8 cellular contexts compared by ENCODE assay signal in the genomic region with DNA sequence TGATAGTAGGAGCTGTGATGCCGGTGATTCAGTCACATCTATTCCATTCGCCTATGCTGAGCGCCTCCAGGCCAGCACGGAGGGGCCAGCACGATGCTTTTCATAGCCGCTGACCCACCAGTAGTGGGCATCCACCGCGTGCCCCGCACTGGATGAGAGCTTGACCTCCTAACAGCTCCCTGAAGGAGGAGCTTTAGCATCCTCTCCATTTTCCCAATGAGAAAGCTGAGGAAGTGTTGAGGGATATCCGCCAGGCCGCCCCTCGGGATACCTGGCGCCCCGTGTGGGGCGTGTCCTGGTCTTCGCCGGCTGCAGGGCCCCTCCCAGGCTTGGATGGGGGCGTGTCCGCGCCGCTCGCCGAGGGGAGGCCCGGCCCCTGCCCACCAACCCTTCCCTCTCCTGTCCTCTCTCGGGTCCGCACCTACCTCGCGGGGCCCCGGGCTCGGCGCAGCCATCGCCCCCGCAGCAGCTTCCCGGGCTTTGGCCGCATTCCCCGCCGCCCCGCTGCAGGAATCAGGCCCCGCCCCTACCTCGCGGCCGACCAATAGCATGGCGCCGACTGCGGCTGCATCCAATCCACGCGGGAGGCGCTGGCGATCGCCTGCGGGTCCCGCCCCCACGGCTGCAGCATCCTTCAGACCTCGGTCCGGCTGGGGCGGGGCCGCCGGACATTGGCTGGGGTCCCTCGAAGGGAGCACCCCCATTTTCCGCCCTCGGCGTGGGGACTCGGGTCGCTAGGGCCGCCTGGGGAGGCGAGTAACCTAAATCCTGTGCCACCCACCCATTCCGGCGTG. TPM values are rescaled to one million over a fixed set of nuclear protein-coding genes. Genes with fewer than 3 reads are reported as not detected.
DNase-seq lines count a peak whose midpoint lies in the region; ATAC-seq, FAIRE-seq and TF ChIP-seq lines count a peak whose summit lies in the region.

TSS of gene PIP5KL1 (minus strand) at position 480 of the 794 bp plus-strand sequence. CDS start at position 455, 25 bp downstream.

- DNase-seq in AG08395 (ENCODE audit: low spot score): peak; percentile 98
- DNase-seq in NCI-H345 treated with DMSO at 0.1 percent for 48 hours (lab: John Stamatoyannopoulos, UW; ENCODE audit: unreplicated experiment): peak; percentile 58
- peak; percentile 67 for DNase-seq in activated CD4-positive, alpha-beta T cell treated with anti-CD3 and anti-CD28 coated beads, Interleukin-2, amount 50 U/mL, for 1 hour
- DNase-seq in dermis microvascular lymphatic vessel endothelial cell (ENCODE audit: low read depth in 2 of 2): peak; percentile 44 to 86
- peak; percentile 67 for DNase-seq in HepG2 (ENCODE audit: low spot score)
- DNase-seq in stimulated activated CD4-positive, alpha-beta T cell treated with anti-CD3 and anti-CD28 coated beads, Interleukin-2, amount 100 ng/mL, for 48 hours: peak; percentile 69

- in situ Hi-C loops in HepG2 (cut with HindIII; ENCODE audit: extremely low pct_ligation_motif_present, low pct_unique_long_range_greater_than_20kb): no loop called here

- CTCF ChIA-PET in HepG2 (lab: Yijun Ruan, JAX; ENCODE audit: low intra/inter-chr PET ratio, low total read pairs): no interaction called here

- no peaks in the 10 kb centered on the region for H3K9me3 ChIP-seq in HepG2 (ENCODE audit: low read length)

- ATAC-seq in GM18520 (IDR thresholded peaks at IDR 0.05; ENCODE audit: unreplicated experiment) (peak; percentile 82), HG02981 (IDR thresholded peaks at IDR 0.05; ENCODE audit: unreplicated experiment) (peak; percentile 77), HepG2 (peak; percentile 80)

- WGBS in HepG2 (ENCODE audit: low lambda C conversion rate): 4% methylated on average over 9 of the region's 68 CpGs

- no peaks in the 10 kb centered on the region for H4K20me1 ChIP-seq in HepG2 (ENCODE audit: insufficient read depth, low read length)

- no peak; the same call in 1 of the 2 replicates for TF ChIP-seq CTCF in HepG2 (CRISPR knock-in tag; IDR thresholded peaks at IDR 0.05)

- intact Hi-C loops in HepG2 (cut with micrococcal nuclease; ENCODE audit: unreplicated experiment): no loop called here

- peak within 1 kb of the TSS; percentile 31 for H3K27ac ChIP-seq in HepG2 (ENCODE audit: extremely low read length, insufficient read depth, low read length)

- no TSS peak for BruUV-seq in HepG2 (replicated peaks; lab: Mats Ljungman, UMichigan)

- H3K79me2 ChIP-seq in HepG2 (ENCODE audit: insufficient read depth, low read length): peaks cover under 1% of the 10 kb centered on the region

- peak; percentile 16; the same call in 1 of the 2 replicates for TF ChIP-seq RAD21 in HepG2 (CRISPR knock-in tag; IDR thresholded peaks at IDR 0.05)

- TF ChIP-seq EP300 in HepG2 (IDR thresholded peaks at IDR 0.05; ENCODE audit: low read depth in 2 of 2, low read length in 2 of 2): no peak
- no peak for TF ChIP-seq EP300 in HepG2 (CRISPR knock-in tag; IDR thresholded peaks at IDR 0.05; ENCODE audit: borderline replicate concordance)

- no peak for TF ChIP-seq POLR2A in HepG2 (IDR thresholded peaks at IDR 0.05; ENCODE audit: insufficient read depth in 1 of 2, low read depth in 2 of 2, low read length in 2 of 2)

- peaks cover 49% of the 10 kb centered on the region for H3K4me1 ChIP-seq in HepG2 (ENCODE audit: insufficient read depth, low read length)

- H3K4me3 ChIP-seq in HepG2 (replicated peaks in 1 of 3; ENCODE audit: insufficient read depth in 1 of 3, low read depth in 2 of 3, low read length in 3 of 3): peak within 1 kb of the TSS; percentile 32 to 73 (median 64); a peak in 5 of 6 replicates

- POLR2A ChIA-PET in HepG2 (lab: Yijun Ruan, JAX): interaction anchor here (1.1 to 1.3 kb wide), 2 partner anchors 14 to 22 kb away, joined by 3 read pairs; partner anchors contain the start of gene ST6GALNAC4

- peaks cover 0 to 2% of the 10 kb centered on the region in 2 experiments; a peak in 1 of 5 replicates for H3K36me3 ChIP-seq in HepG2 (replicated peaks in 1 of 2; ENCODE audit: control insufficient read depth in 1 of 2, insufficient read depth in 2 of 2, low read length in 2 of 2)

- H3K9ac ChIP-seq in HepG2 (ENCODE audit: insufficient read depth, low read depth, low read length): no peak within 1 kb of the TSS

- no peak within 1 kb of the TSS for H2AFZ ChIP-seq in HepG2 (ENCODE audit: low read length)

- peak within 1 kb of the TSS; percentile 66 for H3K4me2 ChIP-seq in HepG2 (ENCODE audit: low read depth, low read length)

- FAIRE-seq in HepG2 (lab: Jason Lieb, UNC): no peak

- peaks cover 0 to 33% of the 10 kb centered on the region in 2 experiments for H3K27me3 ChIP-seq in HepG2 (ENCODE audit: control insufficient read depth in 1 of 2, insufficient read depth in 2 of 2, low read length in 2 of 2)

TF ChIP-seq in HepG2, 621 proteins besides CTCF, POLR2A, EP300 and RAD21 (continues in another document):
- TF ChIP-seq MTA1 (CRISPR knock-in tag; IDR thresholded peaks at IDR 0.05; ENCODE audit: borderline replicate concordance): no peak
- TF ChIP-seq TBX2 (CRISPR knock-in tag; IDR thresholded peaks at IDR 0.05; ENCODE audit: borderline replicate concordance): 0 out of 2 replicates have a peak, but pooled peaks have one; percentile 43
- no peak; the same call in 1 of the 2 replicates for TF ChIP-seq ZNF614 (CRISPR knock-in tag; IDR thresholded peaks at IDR 0.05; ENCODE audit: borderline replicate concordance)
- TF ChIP-seq FOXO4 (CRISPR knock-in tag; conservative IDR thresholded peaks at IDR 0.05): 0 out of 2 replicates have a peak, but pooled peaks have one; percentile 53
- TF ChIP-seq SMAD3 (CRISPR knock-in tag; IDR thresholded peaks at IDR 0.05): no peak
- TF ChIP-seq ZNF720 (CRISPR knock-in tag; IDR thresholded peaks at IDR 0.05): no peak
- TF ChIP-seq LCORL (IDR thresholded peaks at IDR 0.05): no peak
- 0 out of 2 replicates have a peak, but pooled peaks have one; percentile 32 for TF ChIP-seq LCORL (CRISPR knock-in tag; IDR thresholded peaks at IDR 0.05)
- TF ChIP-seq ZSCAN21 (CRISPR knock-in tag; IDR thresholded peaks at IDR 0.05; ENCODE audit: borderline replicate concordance): no peak
- no peak for TF ChIP-seq TGIF2 (CRISPR knock-in tag; IDR thresholded peaks at IDR 0.05)
- no peak for TF ChIP-seq FLYWCH1 (CRISPR knock-in tag; IDR thresholded peaks at IDR 0.05)
- no peak for TF ChIP-seq TEF (CRISPR knock-in tag; IDR thresholded peaks at IDR 0.05)
- TF ChIP-seq ELK4 (CRISPR knock-in tag; IDR thresholded peaks at IDR 0.05; ENCODE audit: borderline replicate concordance): no peak

RNA-seq across cellular contexts. Expression of gene PIP5KL1, which starts in this region (rescaled TPM):
- 0.39 and 1.0 TPM in 2 replicates for total RNA-seq in dermis microvascular lymphatic vessel endothelial cell
- total RNA-seq in HepG2 (2016; rRNA removed; fragmentation: Illumina TruSeq; extraction: Trizol): 0.20 TPM in 1 of 2 replicates, not detected in the other
- total RNA-seq in HepG2 (2016; cell fraction: cytosol; rRNA removed; fragmentation: Illumina TruSeq; extraction: Trizol; ENCODE audit: low read depth): 0.51 TPM in 1 of 2 replicates, not detected in the other
- total RNA-seq in HepG2 (2016; cell fraction: insoluble cytoplasmic fraction; rRNA removed; fragmentation: Illumina TruSeq; extraction: Trizol): 0.15 TPM in 1 of 2 replicates, not detected in the other
- total RNA-seq in HepG2 (2016; cell fraction: membrane; rRNA removed; fragmentation: Illumina TruSeq; extraction: Trizol): not detected in 2 replicates
- 0.56 TPM in 1 of 2 replicates, not detected in the other for total RNA-seq in HepG2 (2016; cell fraction: nucleus; rRNA removed; fragmentation: Illumina TruSeq; extraction: Trizol)
- polyA plus RNA-seq in HepG2 (2011; rRNA removed): 0.44 and 0.49 TPM in 2 replicates
- 0.17 and 0.32 TPM in 2 replicates for polyA plus RNA-seq in HepG2 (2011; cell fraction: cytosol; rRNA removed)
- 5.3 and 9.9 TPM in 2 replicates for polyA plus RNA-seq in HepG2 (2011; cell fraction: nucleus; rRNA removed)
- 0.32 and 0.67 TPM in 2 replicates for polyA plus RNA-seq in HepG2 (2012)
- 0.24 TPM in 1 of 2 replicates, not detected in the other for polyA plus RNA-seq in HepG2 (2016; cell fraction: cytosol; fragmentation: Illumina TruSeq; extraction: Trizol; ENCODE audit: low read depth)
- not detected in 2 replicates for polyA plus RNA-seq in HepG2 (2016; cell fraction: insoluble cytoplasmic fraction; fragmentation: Illumina TruSeq; extraction: Trizol; ENCODE audit: low read depth)
- not detected in 2 replicates for polyA plus RNA-seq in HepG2 (2016; cell fraction: membrane; fragmentation: Illumina TruSeq; extraction: Trizol; ENCODE audit: low read depth)
- 1.1 TPM in 1 of 2 replicates, not detected in the other for polyA plus RNA-seq in HepG2 (2016; cell fraction: nucleus; fragmentation: Illumina TruSeq; extraction: Trizol; ENCODE audit: insufficient read depth, low read depth)
- polyA minus RNA-seq in HepG2 (2011; rRNA and poly(A)+ RNA removed; ENCODE audit: low replicate concordance): 0.72 and 1.4 TPM in 2 replicates
- 0.88 TPM in 1 of 2 replicates, not detected in the other for polyA minus RNA-seq in HepG2 (2011; cell fraction: cytosol; rRNA and poly(A)+ RNA removed)
- 1.3 and 2.2 TPM in 2 replicates for polyA minus RNA-seq in HepG2 (2011; cell fraction: nucleus; rRNA and poly(A)+ RNA removed)

Comparison
In these comparisons a context has a peak if more than half of its experiments do, and no peak if none do; other contexts are left out.
1. Peak in every context shown above with its lines: DNase-seq, ATAC-seq, H3K4me3 ChIP-seq and H3K27ac ChIP-seq.